Comparison of ENCODE assay signal across 8 cellular contexts in the genomic region with DNA sequence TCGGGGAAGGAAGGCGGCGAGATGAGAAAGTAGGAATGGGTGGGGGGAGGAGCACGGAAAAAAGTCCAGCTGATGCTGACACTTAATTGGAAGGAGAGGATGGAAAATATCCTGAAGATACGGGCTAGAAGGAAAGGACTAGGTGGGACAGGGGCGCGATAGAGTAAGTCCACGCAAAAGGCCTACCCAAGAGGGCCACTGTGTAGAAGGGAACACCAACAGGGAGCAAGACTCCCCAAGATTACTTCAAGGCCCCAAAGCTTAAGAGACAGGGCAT. TPM values are rescaled to one million over a fixed set of nuclear protein-coding genes. Genes with fewer than 3 reads are reported as not detected.
A peak's percentile ranks its signal among the peaks of the same experiment; 100 is the strongest.
DNase-seq lines count a peak whose midpoint lies in the region; ATAC-seq and TF ChIP-seq lines count a peak whose summit lies in the region.

No MANE protein-coding gene starts in this region.

- H3K9me3 Mint-ChIP-seq in HFFc6, result no peaks in the 10 kb centered on the region
- no peaks in the 10 kb centered on the region for H3K9me3 Mint-ChIP-seq in activated naive CD8-positive, alpha-beta T cell treated with anti-CD3 and anti-CD28 coated beads, Interleukin-2, amount 10 ng/mL, durations not matched to agents 7 days and 5 days

- POLR2A ChIA-PET in activated naive CD8-positive, alpha-beta T cell treated with anti-CD3 and anti-CD28 coated beads, Interleukin-2, amount 10 ng/mL, durations not matched to agents 7 days and 5 days (lab: Charles Lee), result interaction anchor here (1.7 kb wide), 1 partner anchor 74 kb away, joined by 7 read pairs; a partner anchor contains a TSS

- no peaks in the 10 kb centered on the region for H3K27me3 ChIP-seq in BLaER1
- no peaks in the 10 kb centered on the region for H3K27me3 ChIP-seq in smooth muscle cell (ENCODE audit: low read depth)

- peaks cover 27% of the 10 kb centered on the region for H3K4me1 Mint-ChIP-seq in HFFc6 (ENCODE audit: low read depth)
- H3K4me1 Mint-ChIP-seq in activated naive CD8-positive, alpha-beta T cell treated with anti-CD3 and anti-CD28 coated beads, Interleukin-2, amount 10 ng/mL, durations not matched to agents 7 days and 5 days, result peaks cover 30% of the 10 kb centered on the region

- H4K20me1 ChIP-seq in BLaER1, result peaks cover 54% of the 10 kb centered on the region
- peaks cover 48% of the 10 kb centered on the region for H4K20me1 ChIP-seq in smooth muscle cell (ENCODE audit: low read depth)

- peak overlapping the region; percentile 91 for H3K27ac ChIP-seq in BLaER1
- H3K27ac ChIP-seq in smooth muscle cell (ENCODE audit: low read depth), result peak overlapping the region; percentile 98

- H3K4me1 ChIP-seq in BLaER1, result peaks cover 25% of the 10 kb centered on the region
- H3K4me1 ChIP-seq in smooth muscle cell (ENCODE audit: low read depth), result peaks cover 22% of the 10 kb centered on the region

- H3K79me2 ChIP-seq in smooth muscle cell (ENCODE audit: low read depth), result peaks cover 72% of the 10 kb centered on the region

- peak overlapping the region; percentile 91 for H3K4me2 ChIP-seq in BLaER1
- peak overlapping the region; percentile 98 for H3K4me2 ChIP-seq in smooth muscle cell

- H3K9me3 ChIP-seq in BLaER1, result peaks cover 23% of the 10 kb centered on the region
- no peaks in the 10 kb centered on the region for H3K9me3 ChIP-seq in smooth muscle cell (replicated peaks; ENCODE audit: low read depth)

- no peak for ATAC-seq in activated naive CD8-positive, alpha-beta T cell treated with anti-CD3 and anti-CD28 coated beads, Interleukin-2, amount 10 ng/mL, durations not matched to agents 7 days and 5 days (ENCODE audit: low read depth)

- no peaks in the 10 kb centered on the region; the same call in 1 of the 2 replicates for H3K27me3 Mint-ChIP-seq in HFFc6 (ENCODE audit: insufficient read depth)
- no peaks in the 10 kb centered on the region for H3K27me3 Mint-ChIP-seq in activated naive CD8-positive, alpha-beta T cell treated with anti-CD3 and anti-CD28 coated beads, Interleukin-2, amount 10 ng/mL, durations not matched to agents 7 days and 5 days

- no peak for TF ChIP-seq CTCF in HFFc6 (IDR thresholded peaks at IDR 0.05)
- no peak for TF ChIP-seq CTCF in smooth muscle cell (IDR thresholded peaks at IDR 0.05; ENCODE audit: borderline replicate concordance, insufficient read depth, poor library complexity, severe bottlenecking)

- peak overlapping the region; percentile 95 for H3K4me3 ChIP-seq in BLaER1
- peak overlapping the region; percentile 100 for H3K4me3 ChIP-seq in iPS-11a (ENCODE audit: low read depth, low read length)
- H3K4me3 ChIP-seq in smooth muscle cell, result peak overlapping the region; percentile 82

- H3K9ac ChIP-seq in BLaER1, result peak overlapping the region; percentile 89
- peak overlapping the region; percentile 98 for H3K9ac ChIP-seq in smooth muscle cell (ENCODE audit: low read depth)

- H3K36me3 Mint-ChIP-seq in HFFc6 (ENCODE audit: low read depth), result peaks cover 27% of the 10 kb centered on the region
- peaks cover 8% of the 10 kb centered on the region for H3K36me3 Mint-ChIP-seq in activated naive CD8-positive, alpha-beta T cell treated with anti-CD3 and anti-CD28 coated beads, Interleukin-2, amount 10 ng/mL, durations not matched to agents 7 days and 5 days

- 0% methylated on average over 8 of the region's 8 CpGs for WGBS in smooth muscle cell (ENCODE audit: low lambda C conversion rate)

- peak overlapping the region; percentile 78 for H2AFZ ChIP-seq in smooth muscle cell (ENCODE audit: low read depth)

- H3K27ac Mint-ChIP-seq in HFFc6, result peak overlapping the region; percentile 96
- H3K27ac Mint-ChIP-seq in activated naive CD8-positive, alpha-beta T cell treated with anti-CD3 and anti-CD28 coated beads, Interleukin-2, amount 10 ng/mL, durations not matched to agents 7 days and 5 days, result peak overlapping the region; percentile 96

- DNase-seq in HFFc6 (no peak), smooth muscle cell (lab: John Stamatoyannopoulos, UW; ENCODE audit: unreplicated experiment) (no peak), DMS114 treated with DMSO at 0.1 percent for 48 hours (lab: John Stamatoyannopoulos, UW; ENCODE audit: unreplicated experiment) (no peak), cortex of kidney (lab: John Stamatoyannopoulos, UW) (no peak), OCI-M1 (lab: John Stamatoyannopoulos, UW) (no peak)
- DNase-seq in activated naive CD8-positive, alpha-beta T cell treated with anti-CD3 and anti-CD28 coated beads, Interleukin-2, amount 10 ng/mL, durations not matched to agents 7 days and 5 days, result no peak

- H3K4me3 Mint-ChIP-seq in HFFc6, result peak overlapping the region; percentile 98
- H3K4me3 Mint-ChIP-seq in activated naive CD8-positive, alpha-beta T cell treated with anti-CD3 and anti-CD28 coated beads, Interleukin-2, amount 10 ng/mL, durations not matched to agents 7 days and 5 days, result peak overlapping the region; percentile 98

- H3F3A ChIP-seq in smooth muscle cell (ENCODE audit: low read depth), result no peaks in the 10 kb centered on the region

- H3K36me3 ChIP-seq in BLaER1 (peaks cover 39% of the 10 kb centered on the region), smooth muscle cell (ENCODE audit: low read depth) (no peaks in the 10 kb centered on the region)

RNA-seq across cellular contexts. Expression of a gene that starts 0.8 kb away (rescaled TPM):
- total RNA-seq in HFFc6 (2021; fragmentation: NEBNext Ultra II Directional; extraction: Animal tissue kit (Norgen Biotek cat#: 25700)), result 10 to 100 TPM; 51.5 to 65.9 (median 58.8) TPM
- 10 to 100 TPM; 29.8 to 32.9 TPM for total RNA-seq in activated naive CD8-positive, alpha-beta T cell treated with anti-CD3 and anti-CD28 coated beads, Interleukin-2, amount 10 ng/mL, durations not matched to agents 7 days and 5 days
- 40.9 and 57.1 TPM in 2 replicates for total RNA-seq in smooth muscle cell
- 36.9 and 38.3 TPM in 2 replicates for polyA plus RNA-seq in smooth muscle cell
